In genomic region chr17:50922739-50923405, GRCh38 we compare ENCODE assay signal across 1 cellular context.
TF ChIP-seq lines count a peak whose summit lies in the region.

No MANE protein-coding gene starts in this region.

TF ChIP-seq in SK-N-SH treated with all-trans-retinoic acid at 6 μM for 48 hours, 23 proteins besides CTCF, POLR2A, EP300 and RAD21 (continued from another document):
- TF ChIP-seq POU6F1 (CRISPR knock-in tag; IDR thresholded peaks at IDR 0.05; ENCODE audit: borderline replicate concordance, low read depth): no peak
- TF ChIP-seq ESRRG (CRISPR knock-in tag; IDR thresholded peaks at IDR 0.05): no peak
- TF ChIP-seq ZNF70 (CRISPR knock-in tag; IDR thresholded peaks at IDR 0.05): no peak
- TF ChIP-seq ISL1 (CRISPR knock-in tag; IDR thresholded peaks at IDR 0.05): no peak
- no peak for TF ChIP-seq CREB5 (CRISPR knock-in tag; IDR thresholded peaks at IDR 0.05; ENCODE audit: low read depth)
- TF ChIP-seq GLIS3 (CRISPR knock-in tag; IDR thresholded peaks at IDR 0.05): no peak
- no peak for TF ChIP-seq CSDC2 (CRISPR knock-in tag; IDR thresholded peaks at IDR 0.05)
- no peak for TF ChIP-seq OSR1 (CRISPR knock-in tag; IDR thresholded peaks at IDR 0.05)
- no peak for TF ChIP-seq ZNF565 (CRISPR knock-in tag; conservative IDR thresholded peaks at IDR 0.05; ENCODE audit: low read depth)
